14 cellular contexts compared by ENCODE assay signal in genomic region chr3:160010578-160010977, GRCh38. TPM values are rescaled to one million over a fixed set of nuclear protein-coding genes. Genes with fewer than 3 reads are reported as not detected.
DNase-seq lines count a peak whose midpoint lies in the region; ATAC-seq lines count a peak whose summit lies in the region.
"Had no signal": no experiment of that assay in that cellular context is flagged by ENCODE, and none has a peak within 500 bp of the region (broad histone marks: within the 10 kb centered on the region; RNA-seq: fewer than 3 reads in every experiment).

No MANE protein-coding gene starts in this region.

- H3K4me1 Mint-ChIP-seq in CD4-positive, CD25-positive, alpha-beta regulatory T cell: peaks cover 3 to 61% (median 22%) of the 10 kb centered on the region in 4 donors

- no peaks in the 10 kb centered on the region for H3K36me3 Mint-ChIP-seq in CD4-positive, CD25-positive, alpha-beta regulatory T cell

- no peaks in the 10 kb centered on the region for H3K27me3 ChIP-seq in CD4-positive, CD25-positive, alpha-beta regulatory T cell (ENCODE audit: control insufficient read depth, insufficient read depth, low read length)
- H3K27me3 ChIP-seq: suprapubic skin had no signal

- H3K4me3 ChIP-seq in CD4-positive, CD25-positive, alpha-beta regulatory T cell (ENCODE audit: low read depth, low read length): no peak overlapping the region
- H3K4me3 ChIP-seq: psoas muscle, suprapubic skin had no signal

- peak overlapping the region in 2 of 3 donors; percentile 52 to 69 for H3K27ac Mint-ChIP-seq in CD4-positive, CD25-positive, alpha-beta regulatory T cell

- H3K4me1 ChIP-seq in CD4-positive, CD25-positive, alpha-beta regulatory T cell (ENCODE audit: control insufficient read depth, insufficient read depth, low read length, poor library complexity, severe bottlenecking): peaks cover 12% of the 10 kb centered on the region
- H3K4me1 ChIP-seq: psoas muscle, suprapubic skin had no signal

- ATAC-seq in CD4-positive, CD25-positive, alpha-beta regulatory T cell (ENCODE audit: low read depth in 2 of 2): no peak
- peak; percentile 69 for ATAC-seq in HG02610 (IDR thresholded peaks at IDR 0.05; ENCODE audit: unreplicated experiment)
- peak; percentile 70 for ATAC-seq in HG03342 (IDR thresholded peaks at IDR 0.05; ENCODE audit: unreplicated experiment)
- ATAC-seq: psoas muscle, SK-N-SH treated with all-trans-retinoic acid at 6 μM for 48 hours had no signal

- no peaks in the 10 kb centered on the region for H3K36me3 ChIP-seq in CD4-positive, CD25-positive, alpha-beta regulatory T cell (ENCODE audit: control insufficient read depth, insufficient read depth, low read length)
- H3K36me3 ChIP-seq: suprapubic skin had no signal

- DNase-seq in CD4-positive, CD25-positive, alpha-beta regulatory T cell: peak in 1 of 3 donors; percentile 23
- DNase-seq in GM19240 (ENCODE audit: insufficient read length, low spot score) (peak; percentile 37), NCI-H2196 treated with DMSO at 0.1 percent for 48 hours (lab: John Stamatoyannopoulos, UW; ENCODE audit: unreplicated experiment) (no peak), SKM-1 treated with dmso at 0.1 percent for 144 hours (lab: John Stamatoyannopoulos, UW; ENCODE audit: unreplicated experiment) (no peak), activated gamma-delta T cell treated with Interleukin-2 at 50 U/mL for 16 hours (no peak), amniotic stem cell (lab: John Stamatoyannopoulos, UW) (no peak)
- DNase-seq: DMS 273 treated with DMSO at 0.1 percent for 48 hours; effector CD4-positive, alpha-beta T cell; GOT3; psoas muscle had no signal

- peaks cover 4% of the 10 kb centered on the region for H3K27me3 Mint-ChIP-seq in CD4-positive, CD25-positive, alpha-beta regulatory T cell

- no peak overlapping the region for H3K27ac ChIP-seq in CD4-positive, CD25-positive, alpha-beta regulatory T cell (ENCODE audit: insufficient read depth, low read length, poor library complexity, severe bottlenecking)
- H3K27ac ChIP-seq: psoas muscle, suprapubic skin had no signal

- H3K9me3 ChIP-seq in CD4-positive, CD25-positive, alpha-beta regulatory T cell (ENCODE audit: control insufficient read depth in 2 of 2, low read length in 2 of 2): no peaks in the 10 kb centered on the region
- H3K9me3 ChIP-seq: psoas muscle, suprapubic skin had no signal

- H3K9me3 Mint-ChIP-seq in CD4-positive, CD25-positive, alpha-beta regulatory T cell: no peaks in the 10 kb centered on the region

- H3K4me3 Mint-ChIP-seq in CD4-positive, CD25-positive, alpha-beta regulatory T cell: no peak overlapping the region

RNA-seq across cellular contexts. Expression of gene IL12A, which starts 21.9 kb away (rescaled TPM):
- total RNA-seq in CD4-positive, CD25-positive, alpha-beta regulatory T cell: 5.6 TPM
- 1 to 10 TPM in 3 of 4 donors, under 1 TPM in 1; 0.81 to 2.1 (median 1.5) TPM for polyA plus RNA-seq in CD4-positive, CD25-positive, alpha-beta regulatory T cell

Comparison
In these comparisons a context has a peak if more than half of its experiments do, and no peak if none do; other contexts are left out.
1. ATAC-seq: peak in HG02610 (single experiment) and HG03342 (single experiment); none in CD4-positive, CD25-positive, alpha-beta regulatory T cell (0 of 2).